8 cellular contexts compared by ENCODE assay signal in the genomic region with DNA sequence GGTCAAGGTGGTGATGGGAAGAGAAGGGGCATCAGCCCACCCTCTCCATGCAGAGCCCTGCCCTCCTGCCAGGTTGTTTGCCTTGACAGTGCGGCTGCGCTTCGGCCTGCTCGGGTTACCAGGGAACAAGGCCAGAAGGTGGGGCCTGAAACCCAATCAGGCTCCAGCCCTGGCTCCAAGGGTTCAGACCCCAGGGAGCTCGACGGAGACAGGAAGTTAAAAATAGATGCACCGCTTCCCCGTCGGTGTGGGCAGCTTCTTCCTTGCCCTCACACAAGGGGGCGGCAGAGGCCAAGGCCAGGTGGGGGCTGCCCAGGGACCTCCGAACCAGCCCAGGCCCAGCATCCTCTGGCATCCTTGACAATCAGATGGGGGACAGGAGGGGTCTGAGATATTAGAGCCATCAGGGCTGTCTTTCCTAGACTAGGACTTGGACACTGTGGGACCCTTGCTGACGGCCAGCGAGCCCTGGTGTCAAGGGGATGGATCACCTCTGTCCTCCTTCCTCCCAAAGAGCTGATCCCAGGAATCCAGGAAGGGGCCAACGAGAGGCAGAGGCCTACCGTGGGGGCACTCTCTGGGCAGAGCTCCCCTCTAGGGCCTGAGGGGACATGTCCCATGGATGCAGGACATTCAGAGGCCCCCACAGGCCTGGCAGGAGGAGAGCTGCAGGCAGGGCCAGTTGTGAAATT.
A peak's percentile ranks its signal among the peaks of the same experiment; 100 is the strongest.
DNase-seq lines count a peak whose midpoint lies in the region; TF ChIP-seq lines count a peak whose summit lies in the region.

No MANE protein-coding gene starts in this region.

- H3K4me3 Mint-ChIP-seq in H9: no peak overlapping the region; a peak in 1 of 5 replicates
- H3K4me3 Mint-ChIP-seq in nephron progenitor cell: no peak overlapping the region

- CTCF ChIA-PET in AG04449 (lab: Yijun Ruan, JAX): interaction anchor here (0.6 to 15.3 kb wide), 18 partner anchors 9 to 443 kb away, joined by 3 to 174 read pairs (median 4); a partner anchor contains a TSS

- no peaks in the 10 kb centered on the region for H4K20me1 ChIP-seq in H9 (ENCODE audit: control insufficient read depth, insufficient read depth, insufficient read length)
- no peaks in the 10 kb centered on the region for H4K20me1 ChIP-seq in OCI-LY3 (ENCODE audit: insufficient read depth, low read length)

- H3K18ac ChIP-seq in H9 (ENCODE audit: insufficient read length, low read depth, low read length): no peak overlapping the region

- H4K5ac ChIP-seq in H9 (ENCODE audit: insufficient read length, low read depth, low read length): no peak overlapping the region

- H2BK15ac ChIP-seq in H9 (ENCODE audit: low read depth, low read length): no peak overlapping the region

- H2BK20ac ChIP-seq in H9 (ENCODE audit: low read depth, low read length, poor library complexity, severe bottlenecking): no peak overlapping the region

- H4K8ac ChIP-seq in H9 (replicated peaks; ENCODE audit: insufficient read length, low read depth, low read length): no peak overlapping the region

- H2BK12ac ChIP-seq in H9 (ENCODE audit: insufficient read length, low read depth, low read length): no peak overlapping the region

- H3K4me1 Mint-ChIP-seq in H9 (peaks cover 9 to 20% of the 10 kb centered on the region in 2 experiments), nephron progenitor cell (peaks cover 41% of the 10 kb centered on the region)

- no peak overlapping the region for H3K23ac ChIP-seq in H9 (ENCODE audit: insufficient read length, low read depth, low read length)

- H3K14ac ChIP-seq in H9 (ENCODE audit: insufficient read depth, low read length): no peak overlapping the region

- H3K27me3 Mint-ChIP-seq in H9 (ENCODE audit: low read depth) (no peaks in the 10 kb centered on the region; the same call in 1 of the 2 replicates), nephron progenitor cell (ENCODE audit: low read depth, poor library complexity) (peaks cover 14% of the 10 kb centered on the region)

- H3K36me3 ChIP-seq in OCI-LY3 (replicated peaks; ENCODE audit: low read depth, low read length): peaks cover 3% of the 10 kb centered on the region

- no peaks in the 10 kb centered on the region for H3K27me3 ChIP-seq in H9 (ENCODE audit: insufficient read depth, low read length)
- H3K27me3 ChIP-seq in OCI-LY3 (ENCODE audit: low read depth, low read length): peaks cover 11% of the 10 kb centered on the region

- H2BK5ac ChIP-seq in H9 (ENCODE audit: insufficient read length, low read length): no peak overlapping the region

- WGBS in H9 (ENCODE audit: extremely low coverage, insufficient read length, low lambda C conversion rate): no CpG with 5 or more reads among the region's 15 CpGs

- H2AFZ ChIP-seq in H9 (ENCODE audit: low read length) (no peak overlapping the region), OCI-LY3 (ENCODE audit: low read depth, low read length) (peak overlapping the region; percentile 50; the same call in 1 of the 2 replicates)

- DNase-seq in AG04449 (ENCODE audit: low read depth, low spot score) (no peak), H9 (peak; percentile 93), coronary artery (ENCODE audit: low spot score) (no peak), nephron progenitor cell (peak; percentile 63), putamen (ENCODE audit: low spot score) (no peak), NCI-H2227 treated with DMSO at 0.1 percent for 48 hours (lab: John Stamatoyannopoulos, UW) (no peak), RPMI8226 (no peak)

- H3K23me2 ChIP-seq in H9 (ENCODE audit: insufficient read length, low read depth, low read length, poor library complexity, severe bottlenecking): no peaks in the 10 kb centered on the region

- H3K4me1 ChIP-seq in H9 (ENCODE audit: insufficient read depth, low read length) (no peaks in the 10 kb centered on the region; the same call in 1 of the 2 replicates), OCI-LY3 (ENCODE audit: low read length) (peaks cover 21% of the 10 kb centered on the region)

- no peak overlapping the region for H3K4me3 ChIP-seq in AG04449 (ENCODE audit: low read depth, low read length)
- no peak overlapping the region for H3K4me3 ChIP-seq in OCI-LY3 (ENCODE audit: low read length)
- no peak overlapping the region for H3K4me3 ChIP-seq in coronary artery

- H4K91ac ChIP-seq in H9 (ENCODE audit: insufficient read length, low read depth, low read length): no peak overlapping the region

- H3K79me2 ChIP-seq in H9 (ENCODE audit: insufficient read depth, low read length) (no peaks in the 10 kb centered on the region), OCI-LY3 (ENCODE audit: low read length) (no peaks in the 10 kb centered on the region)

- H3K4me2 ChIP-seq in H9 (ENCODE audit: insufficient read depth, insufficient read length, low read length): no peak overlapping the region
- peak overlapping the region; percentile 18; the same call in 1 of the 2 replicates for H3K4me2 ChIP-seq in OCI-LY3 (ENCODE audit: low read length)

- H3K9me3 Mint-ChIP-seq in H9 (peaks cover 0 to 6% of the 10 kb centered on the region in 2 experiments; a peak in 3 of 5 replicates), nephron progenitor cell (peaks cover 9% of the 10 kb centered on the region)

- H2BK120ac ChIP-seq in H9 (ENCODE audit: low read depth, low read length, poor library complexity, severe bottlenecking): no peak overlapping the region

- H3K27ac ChIP-seq in H9 (ENCODE audit: insufficient read length, low read depth, low read length): no peak overlapping the region
- no peak overlapping the region for H3K27ac ChIP-seq in OCI-LY3 (ENCODE audit: low read length)
- H3K27ac ChIP-seq in coronary artery: peak overlapping the region in 1 of 2 donors; percentile 27

- H3K79me1 ChIP-seq in H9 (ENCODE audit: insufficient read depth, low read depth, low read length, poor library complexity, severe bottlenecking): no peaks in the 10 kb centered on the region

- H3K9me3 ChIP-seq in H9 (ENCODE audit: control insufficient read depth, low read depth, low read length) (no peaks in the 10 kb centered on the region), OCI-LY3 (ENCODE audit: insufficient read depth, low read length) (peaks cover 4% of the 10 kb centered on the region; the same call in 1 of the 2 replicates)

- H3K36me3 Mint-ChIP-seq in H9 (ENCODE audit: insufficient read depth in 1 of 3, low read depth in 3 of 3) (peaks cover 0 to 6% (median 0%) of the 10 kb centered on the region in 3 experiments; a peak in 3 of 7 replicates), nephron progenitor cell (ENCODE audit: low read depth) (no peaks in the 10 kb centered on the region)

- H2AK5ac ChIP-seq in H9 (ENCODE audit: insufficient read length, low read length): no peak overlapping the region

- H3K9ac ChIP-seq in H9 (ENCODE audit: extremely low read depth, insufficient read length, low read length) (no peak overlapping the region), OCI-LY3 (ENCODE audit: low read length) (no peak overlapping the region)

- H3K56ac ChIP-seq in H9 (ENCODE audit: insufficient read length, low read depth, low read length): no peak overlapping the region

- H3T11ph ChIP-seq in H9 (ENCODE audit: low read length): no peak overlapping the region

- peak; percentile 71 for TF ChIP-seq CTCF in AG04449 (IDR thresholded peaks at IDR 0.05; ENCODE audit: insufficient read depth, low read length, missing control alignments)
- TF ChIP-seq CTCF in H9 (conservative IDR thresholded peaks at IDR 0.05): peak; percentile 94
- TF ChIP-seq CTCF in OCI-LY3 (IDR thresholded peaks at IDR 0.05; ENCODE audit: low read depth, low read length): peak; percentile 87
- TF ChIP-seq CTCF in coronary artery (IDR thresholded peaks at IDR 0.05): peak; percentile 49
- peak; percentile 57 for TF ChIP-seq CTCF in nephron progenitor cell (IDR thresholded peaks at IDR 0.05)

- peak overlapping the region in 1 of 3 experiments; percentile 73; a peak in 1 of 7 replicates for H3K27ac Mint-ChIP-seq in H9
- H3K27ac Mint-ChIP-seq in nephron progenitor cell: peak overlapping the region; percentile 80

- H3K4ac ChIP-seq in H9 (ENCODE audit: low read depth, low read length): no peak overlapping the region

- POLR2A ChIA-PET in AG04449 (lab: Yijun Ruan, JAX): interaction anchor here (0.7 kb wide), 1 partner anchor 29 kb away, joined by 3 read pairs; no protein-coding TSS in a partner anchor

Comparison
In these comparisons a context has a peak if more than half of its experiments do, and no peak if none do; other contexts are left out.
1. DNase-seq: peak in H9 (single experiment) and nephron progenitor cell (single experiment); none in AG04449 (single experiment), coronary artery (single experiment), putamen (single experiment), NCI-H2227 treated with DMSO at 0.1 percent for 48 hours (single experiment) and RPMI8226 (single experiment).
2. Peak in every context shown above with its lines, with median percentiles within 50 percentile points of each other: CTCF ChIP-seq.